In genomic region chr11:75022289-75022688, GRCh38 we compare ENCODE assay signal across 1 cellular context.
TF ChIP-seq lines count a peak whose summit lies in the region.

No MANE protein-coding gene starts in this region.

TF ChIP-seq in GM12878, 131 proteins besides CTCF, POLR2A, EP300 and RAD21:
- TF ChIP-seq GATAD2B (conservative IDR thresholded peaks at IDR 0.05; ENCODE audit: low read depth) (no peak), RUNX3 (IDR thresholded peaks at IDR 0.05; ENCODE audit: low read length) (no peak), RAD51 (IDR thresholded peaks at IDR 0.05) (no peak), TCF12 (IDR thresholded peaks at IDR 0.05; ENCODE audit: low read depth, low read length) (no peak), CHD4 (IDR thresholded peaks at IDR 0.05) (no peak), ZNF384 (IDR thresholded peaks at IDR 0.05; ENCODE audit: borderline replicate concordance, low read depth, low read length) (no peak), WRNIP1 (IDR thresholded peaks at IDR 0.05; ENCODE audit: borderline replicate concordance, low read depth, low read length) (no peak), CBX3 (IDR thresholded peaks at IDR 0.05; ENCODE audit: borderline replicate concordance, low read depth) (no peak)
- TF ChIP-seq, protein P1, sequence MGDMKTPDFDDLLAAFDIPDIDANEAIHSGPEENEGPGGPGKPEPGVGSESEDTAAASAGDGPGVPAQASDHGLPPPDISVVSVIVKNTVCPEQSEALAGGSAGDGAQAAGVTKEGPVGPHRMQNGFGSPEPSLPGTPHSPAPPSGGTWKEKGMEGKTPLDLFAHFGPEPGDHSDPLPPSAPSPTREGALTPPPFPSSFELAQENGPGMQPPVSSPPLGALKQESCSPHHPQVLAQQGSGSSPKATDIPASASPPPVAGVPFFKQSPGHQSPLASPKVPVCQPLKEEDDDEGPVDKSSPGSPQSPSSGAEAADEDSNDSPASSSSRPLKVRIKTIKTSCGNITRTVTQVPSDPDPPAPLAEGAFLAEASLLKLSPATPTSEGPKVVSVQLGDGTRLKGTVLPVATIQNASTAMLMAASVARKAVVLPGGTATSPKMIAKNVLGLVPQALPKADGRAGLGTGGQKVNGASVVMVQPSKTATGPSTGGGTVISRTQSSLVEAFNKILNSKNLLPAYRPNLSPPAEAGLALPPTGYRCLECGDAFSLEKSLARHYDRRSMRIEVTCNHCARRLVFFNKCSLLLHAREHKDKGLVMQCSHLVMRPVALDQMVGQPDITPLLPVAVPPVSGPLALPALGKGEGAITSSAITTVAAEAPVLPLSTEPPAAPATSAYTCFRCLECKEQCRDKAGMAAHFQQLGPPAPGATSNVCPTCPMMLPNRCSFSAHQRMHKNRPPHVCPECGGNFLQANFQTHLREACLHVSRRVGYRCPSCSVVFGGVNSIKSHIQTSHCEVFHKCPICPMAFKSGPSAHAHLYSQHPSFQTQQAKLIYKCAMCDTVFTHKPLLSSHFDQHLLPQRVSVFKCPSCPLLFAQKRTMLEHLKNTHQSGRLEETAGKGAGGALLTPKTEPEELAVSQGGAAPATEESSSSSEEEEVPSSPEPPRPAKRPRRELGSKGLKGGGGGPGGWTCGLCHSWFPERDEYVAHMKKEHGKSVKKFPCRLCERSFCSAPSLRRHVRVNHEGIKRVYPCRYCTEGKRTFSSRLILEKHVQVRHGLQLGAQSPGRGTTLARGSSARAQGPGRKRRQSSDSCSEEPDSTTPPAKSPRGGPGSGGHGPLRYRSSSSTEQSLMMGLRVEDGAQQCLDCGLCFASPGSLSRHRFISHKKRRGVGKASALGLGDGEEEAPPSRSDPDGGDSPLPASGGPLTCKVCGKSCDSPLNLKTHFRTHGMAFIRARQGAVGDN (IDR thresholded peaks at IDR 0.05) = no peak
- TF ChIP-seq, protein P2, sequence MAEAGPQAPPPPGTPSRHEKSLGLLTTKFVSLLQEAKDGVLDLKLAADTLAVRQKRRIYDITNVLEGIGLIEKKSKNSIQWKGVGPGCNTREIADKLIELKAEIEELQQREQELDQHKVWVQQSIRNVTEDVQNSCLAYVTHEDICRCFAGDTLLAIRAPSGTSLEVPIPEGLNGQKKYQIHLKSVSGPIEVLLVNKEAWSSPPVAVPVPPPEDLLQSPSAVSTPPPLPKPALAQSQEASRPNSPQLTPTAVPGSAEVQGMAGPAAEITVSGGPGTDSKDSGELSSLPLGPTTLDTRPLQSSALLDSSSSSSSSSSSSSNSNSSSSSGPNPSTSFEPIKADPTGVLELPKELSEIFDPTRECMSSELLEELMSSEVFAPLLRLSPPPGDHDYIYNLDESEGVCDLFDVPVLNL (IDR thresholded peaks at IDR 0.05; ENCODE audit: low read depth, low read length) = no peak
TF ChIP-seq in GM12878: peak in this region for 0.
